ENCODE assay signal across 22 cellular contexts in genomic region chr14:73602994-73603393, GRCh38. TPM values are rescaled to one million over a fixed set of nuclear protein-coding genes. Genes with fewer than 3 reads are reported as not detected.
DNase-seq lines count a peak whose midpoint lies in the region; ATAC-seq and TF ChIP-seq lines count a peak whose summit lies in the region.
"Had no signal": no experiment of that assay in that cellular context is flagged by ENCODE, and none has a peak within 500 bp of the region (broad histone marks: within the 10 kb centered on the region; RNA-seq: fewer than 3 reads in every experiment).

No MANE protein-coding gene starts in this region.

- H4K20me1 ChIP-seq in HCT116 (ENCODE audit: insufficient read depth) (no peaks in the 10 kb centered on the region), Karpas-422 (ENCODE audit: insufficient read depth, low read depth, low read length) (no peaks in the 10 kb centered on the region), PC-9 (ENCODE audit: insufficient read depth) (no peaks in the 10 kb centered on the region)

- H3F3A ChIP-seq in PC-9 (ENCODE audit: insufficient read depth, low read depth), result peaks cover 23% of the 10 kb centered on the region

- TF ChIP-seq POLR2A in HCT116 (IDR thresholded peaks at IDR 0.05; ENCODE audit: borderline replicate concordance, extremely low read depth, insufficient read depth, insufficient read length), result no peak

- TF ChIP-seq CTCF in HCT116 (IDR thresholded peaks at IDR 0.05 in 2 of 3, conservative IDR thresholded peaks at IDR 0.05 in 1 of 3; ENCODE audit: borderline replicate concordance in 1 of 3, insufficient read depth in 1 of 3, low read depth in 2 of 3, low read length in 2 of 3) (no peak), PC-9 (conservative IDR thresholded peaks at IDR 0.05) (no peak), epithelial cell of esophagus (IDR thresholded peaks at IDR 0.05; ENCODE audit: insufficient read depth, low read depth, low read length, missing control alignments) (no peak)

- H3K4me1 ChIP-seq in HCT116 (ENCODE audit: control insufficient read depth in 1 of 2, insufficient read depth in 2 of 2, low read length in 2 of 2), result peaks cover 0 to 16% of the 10 kb centered on the region in 2 experiments; a peak in 2 of 4 replicates
- no peaks in the 10 kb centered on the region for H3K4me1 ChIP-seq in Karpas-422 (ENCODE audit: low read length)
- H3K4me1 ChIP-seq in PC-9 (replicated peaks; ENCODE audit: insufficient read depth), result peaks cover 32% of the 10 kb centered on the region

- no peak overlapping the region for H3K9ac ChIP-seq in HCT116 (ENCODE audit: low read length)
- no peak overlapping the region for H3K9ac ChIP-seq in Karpas-422 (ENCODE audit: low read length)
- H3K9ac ChIP-seq: GM23248 had no signal

- ATAC-seq in HCT116, result no peak
- ATAC-seq in activated naive CD4-positive, alpha-beta T cell treated with anti-CD3 and anti-CD28 coated beads, Interleukin-2, amount 50 U/mL, for 72 hours, result no peak
- ATAC-seq: CD8-positive, alpha-beta T cell had no signal

- no peak overlapping the region for H3K27ac Mint-ChIP-seq in activated naive CD4-positive, alpha-beta T cell treated with anti-CD3 and anti-CD28 coated beads, Interleukin-2, amount 50 U/mL, for 72 hours
- H3K27ac Mint-ChIP-seq: CD8-positive, alpha-beta T cell; H9; HFFc6 had no signal

- H3K9me3 ChIP-seq in HCT116 (ENCODE audit: control insufficient read depth in 1 of 2, insufficient read depth in 1 of 2, low read depth in 1 of 2, low read length in 2 of 2) (no peaks in the 10 kb centered on the region), Karpas-422 (ENCODE audit: low read length) (no peaks in the 10 kb centered on the region), PC-9 (ENCODE audit: insufficient read depth, low read depth) (no peaks in the 10 kb centered on the region; the same call in 1 of the 2 replicates)

- peak overlapping the region; percentile 84 for H2AFZ ChIP-seq in HCT116 (ENCODE audit: low read depth, low read length, poor library complexity, severe bottlenecking)
- H2AFZ ChIP-seq in Karpas-422 (ENCODE audit: low read length), result no peak overlapping the region
- no peak overlapping the region for H2AFZ ChIP-seq in PC-9
- H2AFZ ChIP-seq: GM23248 had no signal

- intact Hi-C loops in HCT116 (cut with micrococcal nuclease) (no loop called here), PC-9 (cut with micrococcal nuclease; ENCODE audit: unreplicated experiment) (loop anchor here (1.0 kb wide), 1 partner anchor 27 kb away; no protein-coding TSS in a partner anchor)

- CTCF ChIA-PET in HCT116 (lab: Charles Lee), result no interaction called here
- CTCF ChIA-PET in PC-9 (lab: Charles Lee), result interaction anchor here (0.7 kb wide), 1 partner anchor 95 kb away, joined by 4 read pairs; no protein-coding TSS in a partner anchor

- H3K36me3 Mint-ChIP-seq in activated naive CD4-positive, alpha-beta T cell treated with anti-CD3 and anti-CD28 coated beads, Interleukin-2, amount 50 U/mL, for 72 hours, result no peaks in the 10 kb centered on the region
- H3K36me3 Mint-ChIP-seq: CD4-positive, CD25-positive, alpha-beta regulatory T cell; CD8-positive, alpha-beta T cell had no signal

- H3K9me3 Mint-ChIP-seq in activated naive CD4-positive, alpha-beta T cell treated with anti-CD3 and anti-CD28 coated beads, Interleukin-2, amount 50 U/mL, for 72 hours, result no peaks in the 10 kb centered on the region
- H3K9me3 Mint-ChIP-seq: CD4-positive, CD25-positive, alpha-beta regulatory T cell; CD8-positive, alpha-beta T cell had no signal

- no peak overlapping the region for H3K4me3 ChIP-seq in HCT116 (replicated peaks in 1 of 2; ENCODE audit: low read depth in 1 of 2, low read length in 2 of 2)
- no peak overlapping the region for H3K4me3 ChIP-seq in Karpas-422 (ENCODE audit: low read length)
- H3K4me3 ChIP-seq in PC-9, result no peak overlapping the region; the same call in 1 of the 2 replicates
- no peak overlapping the region for H3K4me3 ChIP-seq in epithelial cell of esophagus (ENCODE audit: low read length)
- no peak overlapping the region for H3K4me3 ChIP-seq in H7 (ENCODE audit: insufficient read depth, low read depth, low read length)
- H3K4me3 ChIP-seq: GM23248 had no signal

- POLR2A ChIA-PET in HCT116 (lab: Charles Lee), result no interaction called here
- POLR2A ChIA-PET in PC-9 (lab: Charles Lee; ENCODE audit: unreplicated experiment), result no interaction called here

- no peak for TF ChIP-seq RAD21 in HCT116 (IDR thresholded peaks at IDR 0.05; ENCODE audit: low read depth)

- no peak for DNase-seq in HCT116 (ENCODE audit: low read depth, low spot score)
- DNase-seq in Karpas-422, result peak; percentile 19
- DNase-seq in PC-9, result peak in 1 of 2 experiments; percentile 50
- peak; percentile 23 for DNase-seq in epithelial cell of esophagus (ENCODE audit: low read depth)
- DNase-seq in effector CD4-positive, alpha-beta T cell, result no peak
- no peak for DNase-seq in activated naive CD4-positive, alpha-beta T cell treated with anti-CD3 and anti-CD28 coated beads, Interleukin-2, amount 50 U/mL, for 72 hours (ENCODE audit: low spot score in 2 of 2)
- no peak for DNase-seq in H7
- DNase-seq in cortex of kidney (lab: John Stamatoyannopoulos, UW), result no peak
- DNase-seq: C1 segment of cervical spinal cord; Caco-2; CD4-positive, CD25-positive, alpha-beta regulatory T cell; CD8-positive, alpha-beta T cell; DMS53; DMS79 treated with DMSO at 0.1 percent for 48 hours; GM23248; H9; HFFc6 had no signal

- H3K27ac ChIP-seq in HCT116 (ENCODE audit: low read depth, low read length) (no peak overlapping the region), Karpas-422 (ENCODE audit: low read length) (no peak overlapping the region), PC-9 (peak overlapping the region; percentile 62)
- H3K27ac ChIP-seq: GM23248 had no signal

- RAD21 ChIA-PET in HCT116 (lab: Charles Lee; ENCODE audit: low non-redundant PET in 1 of 2, low total read pairs in 2 of 2, uncharacterized antibody in 2 of 2, unreplicated experiment in 2 of 2), result no interaction called here

- no peaks in the 10 kb centered on the region for H3K9me2 ChIP-seq in HCT116 (ENCODE audit: insufficient read depth)
- H3K9me2 ChIP-seq in Karpas-422 (replicated peaks; ENCODE audit: insufficient read depth, low read length), result no peaks in the 10 kb centered on the region
- no peaks in the 10 kb centered on the region for H3K9me2 ChIP-seq in PC-9 (ENCODE audit: insufficient read depth)

- no peaks in the 10 kb centered on the region for H3K79me2 ChIP-seq in HCT116 (ENCODE audit: insufficient read depth, low read length)
- H3K79me2 ChIP-seq in Karpas-422 (ENCODE audit: low read length), result no peaks in the 10 kb centered on the region
- H3K79me2 ChIP-seq in PC-9 (ENCODE audit: low read depth), result no peaks in the 10 kb centered on the region

- H3K27me3 ChIP-seq in HCT116 (ENCODE audit: insufficient read depth, low read length), result no peaks in the 10 kb centered on the region
- H3K27me3 ChIP-seq in Karpas-422 (ENCODE audit: low read length), result no peaks in the 10 kb centered on the region
- H3K27me3 ChIP-seq in PC-9 (ENCODE audit: insufficient read depth, low read depth), result no peaks in the 10 kb centered on the region
- no peaks in the 10 kb centered on the region for H3K27me3 ChIP-seq in H7 (ENCODE audit: control insufficient read depth, insufficient read depth, low read length)

- H3K36me3 ChIP-seq in HCT116 (ENCODE audit: control insufficient read depth in 1 of 2, insufficient read depth in 2 of 2, low read length in 2 of 2) (no peaks in the 10 kb centered on the region), Karpas-422 (ENCODE audit: insufficient read depth, low read length) (no peaks in the 10 kb centered on the region), PC-9 (ENCODE audit: low read depth) (no peaks in the 10 kb centered on the region), H7 (replicated peaks; ENCODE audit: control insufficient read depth, insufficient read depth, low read length) (no peaks in the 10 kb centered on the region)

- H3K4me2 ChIP-seq in HCT116 (ENCODE audit: low read length) (peak overlapping the region; percentile 3; the same call in 1 of the 2 replicates), Karpas-422 (ENCODE audit: low read depth, low read length, poor library complexity, severe bottlenecking) (no peak overlapping the region), PC-9 (peak overlapping the region; percentile 54)

- BruUV-seq in HCT116 (replicated peaks; lab: Mats Ljungman, UMichigan) (no TSS peak), PC-9 (replicated peaks; lab: Mats Ljungman, UMichigan) (no TSS peak)

RNA-seq across cellular contexts. Expression of gene ACOT6, which starts 9.3 kb away (rescaled TPM):
- total RNA-seq in HCT116 (2021; ENCODE audit: unreplicated experiment) (not detected), PC-9 (2021) (not detected in 2 replicates)
- not detected in 2 replicates for polyA plus RNA-seq in HCT116 (2012)
- total RNA-seq in Karpas-422 (2014; rRNA removed; shearing (Covaris generic); ENCODE audit: low replicate concordance), result not detected in 2 replicates
- total RNA-seq in activated naive CD4-positive, alpha-beta T cell treated with anti-CD3 and anti-CD28 coated beads, Interleukin-2, amount 50 U/mL, for 72 hours, result not detected
- not detected in 2 replicates for total RNA-seq in H7 (2014; rRNA removed; shearing (Covaris generic))
- total RNA-seq: A172; A673; Caco-2; CD4-positive, CD25-positive, alpha-beta regulatory T cell; CD8-positive, alpha-beta T cell; Daoy; GM23248; H1; H9; HFFc6 had no signal
- polyA plus RNA-seq: BJ, GM23248, H1 had no signal

RNA-seq across cellular contexts. Expression of gene ACOT4, which starts 11.3 kb away (rescaled TPM):
- total RNA-seq in HCT116 (2021; ENCODE audit: unreplicated experiment) (not detected), PC-9 (2021) (3.5 and 4.9 TPM in 2 replicates)
- not detected in 2 replicates for polyA plus RNA-seq in HCT116 (2012)
- 3.4 and 5.4 TPM in 2 replicates for total RNA-seq in Karpas-422 (2014; rRNA removed; shearing (Covaris generic); ENCODE audit: low replicate concordance)
- total RNA-seq in activated naive CD4-positive, alpha-beta T cell treated with anti-CD3 and anti-CD28 coated beads, Interleukin-2, amount 50 U/mL, for 72 hours, result 1 to 10 TPM; 1.4 to 3.1 TPM
- total RNA-seq in H7 (2014; rRNA removed; shearing (Covaris generic)), result 0.70 and 0.80 TPM in 2 replicates
- total RNA-seq: A172, HFFc6 had no signal

RNA-seq across cellular contexts. Expression of gene ACOT2, which starts 34.0 kb away (rescaled TPM):
- 0.44 TPM for total RNA-seq in HCT116 (2021; ENCODE audit: unreplicated experiment)
- polyA plus RNA-seq in HCT116 (2012), result not detected in 2 replicates
- 38.5 and 72.7 TPM in 2 replicates for total RNA-seq in Karpas-422 (2014; rRNA removed; shearing (Covaris generic); ENCODE audit: low replicate concordance)
- 7.2 and 11.1 TPM in 2 replicates for total RNA-seq in PC-9 (2021)
- total RNA-seq in activated naive CD4-positive, alpha-beta T cell treated with anti-CD3 and anti-CD28 coated beads, Interleukin-2, amount 50 U/mL, for 72 hours, result 1 to 10 TPM; 5.3 to 7.9 TPM
- 5.2 and 7.7 TPM in 2 replicates for total RNA-seq in H7 (2014; rRNA removed; shearing (Covaris generic))

RNA-seq across cellular contexts. Expression of gene DNAL1, which starts 41.8 kb away (rescaled TPM):
- total RNA-seq in HCT116 (2021; ENCODE audit: unreplicated experiment), result 14.6 TPM
- 1.9 and 3.3 TPM in 2 replicates for polyA plus RNA-seq in HCT116 (2012)
- total RNA-seq in Karpas-422 (2014; rRNA removed; shearing (Covaris generic); ENCODE audit: low replicate concordance), result 7.6 and 11.7 TPM in 2 replicates
- total RNA-seq in PC-9 (2021), result 23.0 and 25.5 TPM in 2 replicates
- total RNA-seq in activated naive CD4-positive, alpha-beta T cell treated with anti-CD3 and anti-CD28 coated beads, Interleukin-2, amount 50 U/mL, for 72 hours, result 1 to 10 TPM; 4.0 to 4.7 TPM
- 4.2 and 4.9 TPM in 2 replicates for total RNA-seq in H7 (2014; rRNA removed; shearing (Covaris generic))

RNA-seq across cellular contexts. Expression of gene HEATR4, which starts 44.2 kb away (rescaled TPM):
- total RNA-seq in HCT116 (2021; ENCODE audit: unreplicated experiment) (not detected), PC-9 (2021) (0.18 and 0.59 TPM in 2 replicates)
- polyA plus RNA-seq in HCT116 (2012), result 0.01 TPM in 1 of 2 replicates, not detected in the other
- not detected in 2 replicates for total RNA-seq in Karpas-422 (2014; rRNA removed; shearing (Covaris generic); ENCODE audit: low replicate concordance)
- total RNA-seq in activated naive CD4-positive, alpha-beta T cell treated with anti-CD3 and anti-CD28 coated beads, Interleukin-2, amount 50 U/mL, for 72 hours, result not detected
- 0.07 TPM in 1 of 2 replicates, not detected in the other for total RNA-seq in H7 (2014; rRNA removed; shearing (Covaris generic))
- total RNA-seq: A172; A673; CD4-positive, CD25-positive, alpha-beta regulatory T cell; CD8-positive, alpha-beta T cell; HFFc6 had no signal
- polyA plus RNA-seq: BJ had no signal

Comparison
In these comparisons a context has a peak if more than half of its experiments do, and no peak if none do; other contexts are left out.
1. DNase-seq: peak in Karpas-422 (single experiment) and epithelial cell of esophagus (single experiment); none in HCT116 (single experiment), effector CD4-positive, alpha-beta T cell (single experiment), activated naive CD4-positive, alpha-beta T cell treated with anti-CD3 and anti-CD28 coated beads, Interleukin-2, amount 50 U/mL, for 72 hours (0 of 2), H7 (single experiment) and cortex of kidney (single experiment).